16 cellular contexts compared by ENCODE assay signal in the genomic region with DNA sequence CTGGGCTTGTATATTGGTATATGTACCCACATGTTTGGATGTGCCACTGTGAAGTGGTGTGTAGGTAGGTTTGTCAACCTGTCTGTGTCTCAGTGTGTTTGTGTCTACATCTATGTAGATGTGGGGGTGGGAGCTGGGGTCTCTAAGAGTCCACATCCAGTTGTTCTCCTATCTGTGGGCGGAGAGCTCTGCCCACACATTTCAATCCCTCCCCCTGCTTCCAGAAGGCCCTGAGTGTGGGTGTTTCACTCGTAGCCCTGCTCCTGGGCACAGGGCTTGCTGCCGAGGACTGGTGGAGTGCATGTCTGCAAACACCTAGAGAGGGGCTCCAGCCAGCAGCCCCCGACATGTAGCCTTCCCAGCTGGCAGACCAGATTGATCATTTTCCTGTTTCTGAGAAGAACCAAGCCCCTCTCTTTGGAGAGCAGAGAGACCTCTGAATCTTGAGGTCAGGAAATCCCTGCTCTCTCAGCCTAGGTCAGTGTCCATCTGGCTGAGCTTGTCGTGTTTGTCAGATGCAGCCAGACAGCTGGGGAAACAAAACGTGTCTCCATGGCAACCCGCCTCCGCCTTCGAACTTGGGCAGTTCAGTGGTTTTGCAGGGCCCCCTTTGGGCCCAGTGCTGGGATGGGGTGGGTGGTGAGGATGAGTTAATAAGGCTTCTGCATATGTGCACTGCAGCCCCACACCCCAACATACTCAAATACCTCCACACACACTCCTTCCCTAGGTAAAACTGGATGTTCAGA. TPM values are rescaled to one million over a fixed set of nuclear protein-coding genes. Genes with fewer than 3 reads are reported as not detected.
DNase-seq lines count a peak whose midpoint lies in the region; ATAC-seq and TF ChIP-seq lines count a peak whose summit lies in the region.
"Had no signal": no experiment of that assay in that cellular context is flagged by ENCODE, and none has a peak within 500 bp of the region (broad histone marks: within the 10 kb centered on the region; RNA-seq: fewer than 3 reads in every experiment).

No MANE protein-coding gene starts in this region.

- H3K9ac ChIP-seq in mucosa of stomach (ENCODE audit: low read length): peak overlapping the region; percentile 29

- H3K4me3 Mint-ChIP-seq in T-helper 17 cell: no peak overlapping the region

- TF ChIP-seq CTCF in brain microvascular endothelial cell (IDR thresholded peaks at IDR 0.05; ENCODE audit: low read depth, low read length, missing control alignments): no peak

- H3K27me3 Mint-ChIP-seq in T-helper 17 cell: peaks cover 17% of the 10 kb centered on the region

- H3K27ac ChIP-seq in brain microvascular endothelial cell: no peak overlapping the region
- H3K27ac ChIP-seq: dorsolateral prefrontal cortex, PC-9, psoas muscle, vagina had no signal

- H3K4me1 Mint-ChIP-seq in T-helper 17 cell: peaks cover 8% of the 10 kb centered on the region

- no peaks in the 10 kb centered on the region for H3K9me3 ChIP-seq in mucosa of stomach (ENCODE audit: control insufficient read depth, low read length)
- no peaks in the 10 kb centered on the region for H3K9me3 ChIP-seq in T-helper 17 cell (ENCODE audit: control insufficient read depth, low read length, poor library complexity, severe bottlenecking)
- H3K9me3 ChIP-seq: psoas muscle, vagina had no signal

- H3K36me3 ChIP-seq in brain microvascular endothelial cell (replicated peaks): no peaks in the 10 kb centered on the region
- no peaks in the 10 kb centered on the region for H3K36me3 ChIP-seq in mucosa of stomach (ENCODE audit: control insufficient read depth, insufficient read depth, low read length)
- H3K36me3 ChIP-seq: vagina had no signal

- H3K27me3 ChIP-seq in brain microvascular endothelial cell (replicated peaks) (no peaks in the 10 kb centered on the region), mucosa of stomach (ENCODE audit: control insufficient read depth, insufficient read depth, low read length) (no peaks in the 10 kb centered on the region)
- H3K27me3 ChIP-seq: dorsolateral prefrontal cortex, vagina had no signal

- in situ Hi-C loops in brain microvascular endothelial cell (cut with HindIII; ENCODE audit: low pct_ligation_motif_present, low sequenced_read_pairs): no loop called here

- H3K36me3 Mint-ChIP-seq in T-helper 17 cell (ENCODE audit: low read depth): peaks cover 2% of the 10 kb centered on the region

- peaks cover 37% of the 10 kb centered on the region for H3K4me1 ChIP-seq in mucosa of stomach (ENCODE audit: control insufficient read depth, insufficient read depth, low read length)
- H3K4me1 ChIP-seq: psoas muscle, vagina had no signal

- H3K4me3 ChIP-seq in brain microvascular endothelial cell (ENCODE audit: low read depth, low read length) (no peak overlapping the region), mucosa of stomach (ENCODE audit: low read length) (no peak overlapping the region)
- H3K4me3 ChIP-seq: dorsolateral prefrontal cortex, PC-9, psoas muscle, vagina had no signal

- ATAC-seq in HG03095 (IDR thresholded peaks at IDR 0.05; ENCODE audit: unreplicated experiment) (no peak), T-helper 17 cell (no peak)
- ATAC-seq: psoas muscle had no signal

- DNase-seq in CD1c-positive myeloid dendritic cell (ENCODE audit: extremely low spot score) (peak; percentile 19), HT-29 (ENCODE audit: low spot score) (peak; percentile 50), brain microvascular endothelial cell (peak; percentile 53), GM19238 (ENCODE audit: insufficient read length, low spot score) (no peak), T-helper 17 cell (no peak), NCI-H510A (lab: John Stamatoyannopoulos, UW) (no peak)
- DNase-seq: activated T-cell treated with anti-CD3 and anti-CD28 coated beads, Interleukin-2, amount 50 U/mL, for 48 hours; dorsolateral prefrontal cortex; NCI-H2081; PC-9; stimulated activated CD4-positive, alpha-beta T cell treated with anti-CD3 and anti-CD28 coated beads, Interleukin-2, amount 100 ng/mL, for 48 hours; T-helper 1 cell had no signal

- no peak overlapping the region for H3K27ac Mint-ChIP-seq in T-helper 17 cell

RNA-seq across cellular contexts. Expression of gene SYNC, which starts 31.2 kb away (rescaled TPM):
- 0.65 and 0.76 TPM in 2 replicates for total RNA-seq in HT-29 (2014; rRNA removed; shearing (Covaris generic))
- total RNA-seq in T-helper 17 cell: not detected

Comparison
In these comparisons a context has a peak if more than half of its experiments do, and no peak if none do; other contexts are left out.
1. DNase-seq: peak in CD1c-positive myeloid dendritic cell (single experiment), HT-29 (single experiment) and brain microvascular endothelial cell (single experiment); none in GM19238 (single experiment), T-helper 17 cell (0 of 3) and NCI-H510A (single experiment).